Comparison of ENCODE assay signal across 2 cellular contexts in the genomic region with DNA sequence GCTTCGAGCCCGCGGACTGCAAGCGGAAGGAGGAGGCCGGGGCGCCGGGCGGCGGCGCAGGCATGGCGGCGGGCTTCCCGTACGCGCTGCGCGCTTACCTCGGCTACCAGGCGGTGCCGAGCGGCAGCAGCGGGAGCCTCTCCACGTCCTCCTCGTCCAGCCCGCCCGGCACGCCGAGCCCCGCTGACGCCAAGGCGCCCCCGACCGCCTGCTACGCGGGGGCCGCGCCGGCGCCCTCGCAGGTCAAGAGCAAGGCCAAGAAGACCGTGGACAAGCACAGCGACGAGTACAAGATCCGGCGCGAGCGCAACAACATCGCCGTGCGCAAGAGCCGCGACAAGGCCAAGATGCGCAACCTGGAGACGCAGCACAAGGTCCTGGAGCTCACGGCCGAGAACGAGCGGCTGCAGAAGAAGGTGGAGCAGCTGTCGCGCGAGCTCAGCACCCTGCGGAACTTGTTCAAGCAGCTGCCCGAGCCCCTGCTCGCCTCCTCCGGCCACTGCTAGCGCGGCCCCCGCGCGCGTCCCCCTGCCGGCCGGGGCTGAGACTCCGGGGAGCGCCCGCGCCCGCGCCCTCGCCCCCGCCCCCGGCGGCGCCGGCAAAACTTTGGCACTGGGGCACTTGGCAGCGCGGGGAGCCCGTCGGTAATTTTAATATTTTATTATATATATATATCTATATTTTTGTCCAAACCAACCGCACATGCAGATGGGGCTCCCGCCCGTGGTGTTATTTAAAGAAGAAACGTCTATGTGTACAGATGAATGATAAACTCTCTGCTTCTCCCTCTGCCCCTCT.
TF ChIP-seq lines count a peak whose summit lies in the region.

No MANE protein-coding gene starts in this region.

TF ChIP-seq in HCT116, 20 proteins besides CTCF, POLR2A, EP300 and RAD21:
- TF ChIP-seq SIN3A (IDR thresholded peaks at IDR 0.05; ENCODE audit: low read depth): no peak
- peak; percentile 86 for TF ChIP-seq ZFX (IDR thresholded peaks at IDR 0.05)

TF ChIP-seq in H1, 55 proteins besides CTCF, POLR2A, EP300 and RAD21:
- TF ChIP-seq RFX5 (IDR thresholded peaks at IDR 0.05; ENCODE audit: borderline replicate concordance, low read depth, low read length) (no peak), SIN3A (conservative IDR thresholded peaks at IDR 0.05 in 1 of 2, IDR thresholded peaks at IDR 0.05 in 1 of 2; ENCODE audit: low read depth in 1 of 2, low read length in 2 of 2) (0 out of 4 replicates have a peak, but pooled peaks have one; percentile 3 to 34), ASH2L (IDR thresholded peaks at IDR 0.05; ENCODE audit: low read length) (no peak), KDM4A (IDR thresholded peaks at IDR 0.05; ENCODE audit: low read depth, low read length, severe bottlenecking) (peak; percentile 58), HDAC2 (IDR thresholded peaks at IDR 0.05; ENCODE audit: borderline replicate concordance in 1 of 2, low read depth in 2 of 2, low read length in 2 of 2) (no peak), TEAD4 (IDR thresholded peaks at IDR 0.05; ENCODE audit: low read depth, low read length) (0 out of 2 replicates have a peak, but pooled peaks have one; percentile 4), PHF8 (conservative IDR thresholded peaks at IDR 0.05; ENCODE audit: low read depth, low read length) (no peak; the same call in 1 of the 2 replicates), SP2 (IDR thresholded peaks at IDR 0.05; ENCODE audit: low read length) (no peak), ZNF274 (IDR thresholded peaks at IDR 0.05; ENCODE audit: borderline replicate concordance, extremely low read depth, low read length) (no peak), SAP30 (IDR thresholded peaks at IDR 0.05; ENCODE audit: insufficient read depth, insufficient replicate concordance, low read length) (no peak), TAF7 (optimal IDR thresholded peaks at IDR 0.05; ENCODE audit: borderline replicate concordance, low read depth, low read length) (no peak), CREB1 (IDR thresholded peaks at IDR 0.05) (no peak), NRF1 (IDR thresholded peaks at IDR 0.05; ENCODE audit: low read depth, low read length) (no peak), CTBP2 (IDR thresholded peaks at IDR 0.05; ENCODE audit: borderline replicate concordance, insufficient read depth, insufficient read length, low read length) (no peak), JUND (IDR thresholded peaks at IDR 0.05; ENCODE audit: low read length) (no peak), TCF12 (IDR thresholded peaks at IDR 0.05; ENCODE audit: low read depth, low read length) (no peak), BACH1 (IDR thresholded peaks at IDR 0.05; ENCODE audit: low read length) (no peak), BCL11A (IDR thresholded peaks at IDR 0.05; ENCODE audit: low read depth in 2 of 2, low read length in 2 of 2) (no peak), EGR1 (IDR thresholded peaks at IDR 0.05; ENCODE audit: borderline replicate concordance, low read depth, low read length) (no peak), TBP (IDR thresholded peaks at IDR 0.05; ENCODE audit: low read depth, low read length) (peak; percentile 19; the same call in 1 of the 2 replicates), KDM5A (IDR thresholded peaks at IDR 0.05; ENCODE audit: low read length) (no peak), POU5F1 (IDR thresholded peaks at IDR 0.05; ENCODE audit: low read depth, low read length) (no peak), RBBP5 (IDR thresholded peaks at IDR 0.05; ENCODE audit: borderline replicate concordance, low read depth, low read length) (no peak), POLR2AphosphoS5 (IDR thresholded peaks at IDR 0.05; ENCODE audit: low read depth, low read length) (peak; percentile 53; the same call in 1 of the 2 replicates), YY1 (IDR thresholded peaks at IDR 0.05; ENCODE audit: low read depth, low read length) (peak; percentile 45; the same call in 1 of the 2 replicates), TAF1 (IDR thresholded peaks at IDR 0.05; ENCODE audit: low read depth, low read length) (peak; percentile 53), HDAC6 (IDR thresholded peaks at IDR 0.05; ENCODE audit: low read depth, low read length) (no peak), CBX8 (IDR thresholded peaks at IDR 0.05; ENCODE audit: borderline replicate concordance, low read depth, low read length) (no peak), JUN (IDR thresholded peaks at IDR 0.05; ENCODE audit: low read depth, low read length) (no peak)
- TF ChIP-seq, protein P1, sequence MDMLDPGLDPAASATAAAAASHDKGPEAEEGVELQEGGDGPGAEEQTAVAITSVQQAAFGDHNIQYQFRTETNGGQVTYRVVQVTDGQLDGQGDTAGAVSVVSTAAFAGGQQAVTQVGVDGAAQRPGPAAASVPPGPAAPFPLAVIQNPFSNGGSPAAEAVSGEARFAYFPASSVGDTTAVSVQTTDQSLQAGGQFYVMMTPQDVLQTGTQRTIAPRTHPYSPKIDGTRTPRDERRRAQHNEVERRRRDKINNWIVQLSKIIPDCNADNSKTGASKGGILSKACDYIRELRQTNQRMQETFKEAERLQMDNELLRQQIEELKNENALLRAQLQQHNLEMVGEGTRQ (IDR thresholded peaks at IDR 0.05; ENCODE audit: low read length): no peak
- TF ChIP-seq, protein P2, sequence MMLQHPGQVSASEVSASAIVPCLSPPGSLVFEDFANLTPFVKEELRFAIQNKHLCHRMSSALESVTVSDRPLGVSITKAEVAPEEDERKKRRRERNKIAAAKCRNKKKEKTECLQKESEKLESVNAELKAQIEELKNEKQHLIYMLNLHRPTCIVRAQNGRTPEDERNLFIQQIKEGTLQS (IDR thresholded peaks at IDR 0.05; ENCODE audit: insufficient read depth, low read depth, low read length): no peak
- TF ChIP-seq, protein P3, sequence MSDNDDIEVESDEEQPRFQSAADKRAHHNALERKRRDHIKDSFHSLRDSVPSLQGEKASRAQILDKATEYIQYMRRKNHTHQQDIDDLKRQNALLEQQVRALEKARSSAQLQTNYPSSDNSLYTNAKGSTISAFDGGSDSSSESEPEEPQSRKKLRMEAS (IDR thresholded peaks at IDR 0.05): no peak
